ENCODE assay signal across 8 cellular contexts in the genomic region with DNA sequence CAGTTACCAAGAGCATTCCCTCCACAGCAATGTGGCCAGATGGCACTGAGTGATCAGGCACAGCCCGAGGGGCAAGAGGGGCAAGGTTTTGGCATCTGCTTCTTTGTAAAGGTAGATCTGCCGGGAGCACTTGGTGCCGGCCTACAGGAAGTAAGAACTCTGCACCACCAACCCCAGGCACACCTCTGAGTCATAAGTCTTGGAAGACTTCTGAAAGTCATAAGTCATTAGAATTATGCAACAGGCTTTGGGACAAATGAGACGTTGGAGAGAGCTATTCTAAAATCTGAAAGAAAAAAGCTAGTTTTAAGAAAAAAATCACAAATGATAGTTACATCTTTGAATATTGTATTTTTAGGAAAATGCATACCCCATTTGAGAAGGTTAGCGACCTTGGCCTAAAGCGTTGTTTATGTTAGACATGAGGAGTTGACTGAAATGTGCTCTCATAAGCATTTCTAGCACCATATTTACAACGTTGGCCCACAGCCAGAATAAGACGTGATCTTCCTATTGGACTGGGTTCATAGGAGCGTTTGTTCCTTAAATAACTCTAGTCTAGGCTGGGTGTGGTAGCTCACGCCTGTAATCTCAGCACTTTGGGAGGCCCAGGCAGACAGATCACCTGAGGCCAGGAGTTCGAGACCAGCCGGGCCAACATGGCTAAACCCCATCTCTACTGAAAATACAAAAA. TPM values are rescaled to one million over a fixed set of nuclear protein-coding genes. Genes with fewer than 3 reads are reported as not detected.
DNase-seq lines count a peak whose midpoint lies in the region; ATAC-seq and TF ChIP-seq lines count a peak whose summit lies in the region.

No MANE protein-coding gene starts in this region.

- no peaks in the 10 kb centered on the region for H3K9me3 ChIP-seq in left ventricle myocardium inferior (replicated peaks)
- H3K9me3 ChIP-seq in upper lobe of right lung = no peaks in the 10 kb centered on the region

- intact Hi-C loops in left ventricle myocardium inferior (cut with micrococcal nuclease) = no loop called here
- intact Hi-C loops in upper lobe of right lung (cut with DNase I) = no loop called here

- peak; percentile 74 for ATAC-seq in upper lobe of right lung
- ATAC-seq in HG02623 (IDR thresholded peaks at IDR 0.05; ENCODE audit: unreplicated experiment) = no peak

- H3K4me3 ChIP-seq in left ventricle myocardium inferior = no peak overlapping the region
- H3K4me3 ChIP-seq in upper lobe of right lung = no peak overlapping the region

- DNase-seq in NCI-H748 (lab: John Stamatoyannopoulos, UW; ENCODE audit: unreplicated experiment) = peak; percentile 19
- no peak for DNase-seq in NCI-H748 treated with DMSO at 0.1 percent for 48 hours (lab: John Stamatoyannopoulos, UW)
- peak; percentile 93 for DNase-seq in SIG-M5 treated with dmso at 0.1 percent for 504 hours (lab: John Stamatoyannopoulos, UW; ENCODE audit: unreplicated experiment)
- DNase-seq in left ventricle myocardium inferior = no peak
- DNase-seq in upper lobe of right lung = no peak
- DNase-seq in COR-L47 (lab: John Stamatoyannopoulos, UW) = no peak
- DNase-seq in NCI-H2227 (lab: John Stamatoyannopoulos, UW; ENCODE audit: unreplicated experiment) = no peak

- peak overlapping the region; percentile 40 for H3K27ac ChIP-seq in left ventricle myocardium inferior (replicated peaks)
- H3K27ac ChIP-seq in upper lobe of right lung = peak overlapping the region; percentile 53

- no peak for TF ChIP-seq CTCF in left ventricle myocardium inferior (IDR thresholded peaks at IDR 0.05; ENCODE audit: borderline replicate concordance)
- TF ChIP-seq CTCF in upper lobe of right lung (IDR thresholded peaks at IDR 0.05) = no peak

- H3K36me3 ChIP-seq in left ventricle myocardium inferior = no peaks in the 10 kb centered on the region
- no peaks in the 10 kb centered on the region for H3K36me3 ChIP-seq in upper lobe of right lung

- H3K4me1 ChIP-seq in left ventricle myocardium inferior (peaks cover 19% of the 10 kb centered on the region), upper lobe of right lung (peaks cover 12% of the 10 kb centered on the region)

- no peaks in the 10 kb centered on the region for H3K27me3 ChIP-seq in left ventricle myocardium inferior (ENCODE audit: low read depth)
- H3K27me3 ChIP-seq in upper lobe of right lung = no peaks in the 10 kb centered on the region

RNA-seq across cellular contexts. Expression of a gene that starts 37.7 kb away (rescaled TPM):
- 3.2 TPM for total RNA-seq in left ventricle myocardium inferior
- 2.1 TPM for total RNA-seq in upper lobe of right lung

Comparison
In these comparisons a context has a peak if more than half of its experiments do, and no peak if none do; other contexts are left out.
1. DNase-seq: peak in NCI-H748 (single experiment) and SIG-M5 treated with dmso at 0.1 percent for 504 hours (single experiment); none in NCI-H748 treated with DMSO at 0.1 percent for 48 hours (single experiment), left ventricle myocardium inferior (single experiment), upper lobe of right lung (single experiment), COR-L47 (single experiment) and NCI-H2227 (single experiment).